ENCODE assay signal across 22 cellular contexts in the genomic region with DNA sequence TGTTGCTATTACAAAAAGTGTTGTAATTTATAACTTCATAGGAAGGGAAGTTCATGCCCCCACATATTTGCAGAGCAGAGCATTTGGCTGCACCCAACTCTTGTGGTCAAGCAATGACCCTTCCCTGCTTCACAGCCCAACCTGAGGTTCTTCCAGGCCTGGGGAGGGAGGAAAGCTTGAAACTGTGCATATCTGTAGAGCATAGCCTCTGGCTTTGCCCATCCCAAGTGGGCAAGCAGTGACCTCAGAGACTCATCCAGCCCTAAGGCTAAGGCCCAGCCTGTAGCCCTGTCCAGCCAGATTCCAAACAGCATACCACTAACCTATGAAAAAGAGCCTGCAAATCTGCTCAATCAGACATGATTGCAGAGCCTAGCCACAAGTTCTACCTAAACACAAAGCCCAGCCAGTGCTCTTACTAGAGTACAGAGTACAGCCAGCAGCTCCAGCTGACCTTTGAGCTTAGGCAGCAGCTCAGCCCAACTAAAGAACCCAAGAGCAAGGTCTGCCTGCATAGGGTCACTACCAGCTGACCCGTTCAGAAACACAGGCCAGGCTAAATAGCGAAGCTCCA. TPM values are rescaled to one million over a fixed set of nuclear protein-coding genes. Genes with fewer than 3 reads are reported as not detected.
DNase-seq lines count a peak whose midpoint lies in the region; ATAC-seq and TF ChIP-seq lines count a peak whose summit lies in the region.
"Had no signal": no experiment of that assay in that cellular context is flagged by ENCODE, and none has a peak within 500 bp of the region (broad histone marks: within the 10 kb centered on the region; RNA-seq: fewer than 3 reads in every experiment).

No MANE protein-coding gene starts in this region.

- CTCF ChIA-PET in CD8-positive, alpha-beta memory T cell (lab: Charles Lee): interaction anchor here (1.4 to 2.7 kb wide), 5 partner anchors 8 to 168 kb away, joined by 4 to 21 read pairs (median 6); partner anchors contain the start of gene GSTK1

- no peak overlapping the region for H3K27ac ChIP-seq in CD8-positive, alpha-beta memory T cell (ENCODE audit: low read depth, low read length)
- H3K27ac ChIP-seq: C4-2B, right atrium auricular region had no signal

- H3K36me3 Mint-ChIP-seq in CD8-positive, alpha-beta memory T cell: peaks cover 10 to 29% (median 14%) of the 10 kb centered on the region in 3 donors
- H3K36me3 Mint-ChIP-seq in central memory CD8-positive, alpha-beta T cell (ENCODE audit: insufficient read depth): peaks cover 10% of the 10 kb centered on the region
- peaks cover 21% of the 10 kb centered on the region for H3K36me3 Mint-ChIP-seq in glutamatergic neuron (ENCODE audit: unreplicated experiment)

- POLR2A ChIA-PET in CD8-positive, alpha-beta memory T cell (lab: Charles Lee): interaction anchor here (0.6 to 3.0 kb wide), 4 partner anchors 15 to 140 kb away, joined by 3 to 10 read pairs (median 6); partner anchors contain the start of genes CASP2 and GSTK1

- H3K9me3 ChIP-seq in CD8-positive, alpha-beta memory T cell (ENCODE audit: low read length): no peaks in the 10 kb centered on the region

- no peak for TF ChIP-seq CTCF in glutamatergic neuron (IDR thresholded peaks at IDR 0.05; ENCODE audit: partially characterized antibody, unreplicated experiment)

- H3K4me1 Mint-ChIP-seq in CD8-positive, alpha-beta memory T cell: peaks cover 84 to 99% (median 97%) of the 10 kb centered on the region in 3 donors
- peaks cover 83% of the 10 kb centered on the region for H3K4me1 Mint-ChIP-seq in central memory CD8-positive, alpha-beta T cell
- H3K4me1 Mint-ChIP-seq in glutamatergic neuron (ENCODE audit: low read depth, unreplicated experiment): peaks cover 2% of the 10 kb centered on the region

- no peak for DNase-seq in CD8-positive, alpha-beta memory T cell
- DNase-seq in HuH-7.5 (ENCODE audit: low spot score) (peak; percentile 46), mucosa of gallbladder (ENCODE audit: low spot score) (peak; percentile 46), NCI-H82 treated with DMSO at 0.1 percent for 48 hours (lab: John Stamatoyannopoulos, UW; ENCODE audit: unreplicated experiment) (no peak), glutamatergic neuron (no peak)
- no peak for DNase-seq in central memory CD8-positive, alpha-beta T cell (ENCODE audit: low spot score in 2 of 2)
- DNase-seq: activated CD8-positive, alpha-beta memory T cell treated with anti-CD3 and anti-CD28 coated beads for 24 hours; activated naive CD4-positive, alpha-beta T cell treated with anti-CD3 and anti-CD28 coated beads, Interleukin-2, amount 50 U/mL, for 16 hours; hippocampal formation; NCI-H1417; NCI-H446 treated with DMSO at 0.1 percent for 48 hours; T-helper 9 cell had no signal

- H3K4me3 ChIP-seq in CD8-positive, alpha-beta memory T cell (ENCODE audit: low read length): no peak overlapping the region
- H3K4me3 ChIP-seq: right atrium auricular region had no signal

- H3K27me3 ChIP-seq in CD8-positive, alpha-beta memory T cell (ENCODE audit: insufficient read depth, low read length, poor library complexity, severe bottlenecking): no peaks in the 10 kb centered on the region
- H3K27me3 ChIP-seq: right atrium auricular region had no signal

- no peak for ATAC-seq in central memory CD8-positive, alpha-beta T cell (replicated peaks; ENCODE audit: extremely low read depth, poor library complexity, severe bottlenecking)
- ATAC-seq in GM18873 (IDR thresholded peaks at IDR 0.05; ENCODE audit: low FRiP score, unreplicated experiment): no peak
- ATAC-seq: Panc1; stimulated activated memory B cell treated with anti-CD40 and anti-IgM and Interleukin-4, amounts not matched to agents 10 μg/mL and 1 μg/mL and 100 μg/mL, for 72 hours had no signal

- peaks cover 72% of the 10 kb centered on the region for H3K4me1 ChIP-seq in CD8-positive, alpha-beta memory T cell (ENCODE audit: insufficient read depth, low read length)
- H3K4me1 ChIP-seq: right atrium auricular region had no signal

- H3K36me3 ChIP-seq in CD8-positive, alpha-beta memory T cell (ENCODE audit: insufficient read depth, low read length): no peaks in the 10 kb centered on the region
- H3K36me3 ChIP-seq: right atrium auricular region had no signal

- peaks cover 10 to 20% (median 17%) of the 10 kb centered on the region in 5 donors for H3K9me3 Mint-ChIP-seq in CD8-positive, alpha-beta memory T cell
- peaks cover 16% of the 10 kb centered on the region for H3K9me3 Mint-ChIP-seq in central memory CD8-positive, alpha-beta T cell
- peaks cover 3% of the 10 kb centered on the region for H3K9me3 Mint-ChIP-seq in glutamatergic neuron (ENCODE audit: unreplicated experiment)

- H3K27ac Mint-ChIP-seq in CD8-positive, alpha-beta memory T cell: peak overlapping the region in 5 of 8 donors; percentile 23 to 86 (median 60)
- H3K27ac Mint-ChIP-seq in central memory CD8-positive, alpha-beta T cell (ENCODE audit: low read depth): peak overlapping the region; percentile 77
- H3K27ac Mint-ChIP-seq in glutamatergic neuron (ENCODE audit: unreplicated experiment): no peak overlapping the region
- H3K27ac Mint-ChIP-seq: stimulated activated memory B cell treated with anti-CD40 and anti-IgM and Interleukin-4, amounts not matched to agents 10 μg/mL and 1 μg/mL and 100 μg/mL, for 72 hours had no signal

- peak overlapping the region in 3 of 7 donors; percentile 12 to 19 (median 19) for H3K4me3 Mint-ChIP-seq in CD8-positive, alpha-beta memory T cell
- no peak overlapping the region for H3K4me3 Mint-ChIP-seq in central memory CD8-positive, alpha-beta T cell
- H3K4me3 Mint-ChIP-seq in glutamatergic neuron (ENCODE audit: unreplicated experiment): no peak overlapping the region
- H3K4me3 Mint-ChIP-seq: stimulated activated memory B cell treated with anti-CD40 and anti-IgM and Interleukin-4, amounts not matched to agents 10 μg/mL and 1 μg/mL and 100 μg/mL, for 72 hours had no signal

- H3K27me3 Mint-ChIP-seq in CD8-positive, alpha-beta memory T cell: no peaks in the 10 kb centered on the region
- no peaks in the 10 kb centered on the region for H3K27me3 Mint-ChIP-seq in central memory CD8-positive, alpha-beta T cell
- peaks cover 5% of the 10 kb centered on the region for H3K27me3 Mint-ChIP-seq in glutamatergic neuron (ENCODE audit: unreplicated experiment)
- H3K27me3 Mint-ChIP-seq: stimulated activated memory B cell treated with anti-CD40 and anti-IgM and Interleukin-4, amounts not matched to agents 10 μg/mL and 1 μg/mL and 100 μg/mL, for 72 hours had no signal

RNA-seq across cellular contexts. Expression of gene GSTK1, which starts 14.4 kb away (rescaled TPM):
- total RNA-seq in CD8-positive, alpha-beta memory T cell: 100 to 1,000 TPM; 147 to 151 TPM
- 532 TPM for polyA plus RNA-seq in CD8-positive, alpha-beta memory T cell
- total RNA-seq in mucosa of gallbladder: 252 TPM
- 48.6 TPM for total RNA-seq in glutamatergic neuron (ENCODE audit: unreplicated experiment)

RNA-seq across cellular contexts. Expression of gene TAS2R40, which starts 27.0 kb away (rescaled TPM):
- total RNA-seq in CD8-positive, alpha-beta memory T cell: not detected
- not detected for polyA plus RNA-seq in CD8-positive, alpha-beta memory T cell
- total RNA-seq in mucosa of gallbladder (not detected), glutamatergic neuron (ENCODE audit: unreplicated experiment) (not detected)
- total RNA-seq: cardiac septum, endothelial cell of umbilical vein, H1, lower leg skin, right atrium auricular region had no signal
- polyA plus RNA-seq: endothelial cell of umbilical vein, H1, neural cell had no signal

RNA-seq across cellular contexts. Expression of gene TMEM139, which starts 35.9 kb away (rescaled TPM):
- under 1 TPM; 0.84 to 0.90 TPM for total RNA-seq in CD8-positive, alpha-beta memory T cell
- 0.87 TPM for polyA plus RNA-seq in CD8-positive, alpha-beta memory T cell
- total RNA-seq in mucosa of gallbladder: 47.8 TPM
- not detected for total RNA-seq in glutamatergic neuron (ENCODE audit: unreplicated experiment)
- total RNA-seq: endothelial cell of umbilical vein had no signal
- polyA plus RNA-seq: neural cell had no signal

RNA-seq across cellular contexts. Expression of gene CASP2, which starts 39.3 kb away (rescaled TPM):
- 100 to 1,000 TPM; 105 to 107 TPM for total RNA-seq in CD8-positive, alpha-beta memory T cell
- polyA plus RNA-seq in CD8-positive, alpha-beta memory T cell: 23.0 TPM
- 38.7 TPM for total RNA-seq in mucosa of gallbladder
- total RNA-seq in glutamatergic neuron (ENCODE audit: unreplicated experiment): 59.2 TPM

Comparison
In these comparisons a context has a peak if more than half of its experiments do, and no peak if none do; other contexts are left out.
1. DNase-seq: peak in HuH-7.5 (single experiment) and mucosa of gallbladder (single experiment); none in CD8-positive, alpha-beta memory T cell (0 of 5), central memory CD8-positive, alpha-beta T cell (0 of 2), NCI-H82 treated with DMSO at 0.1 percent for 48 hours (single experiment) and glutamatergic neuron (single experiment).
2. RNA of gene TMEM139, which starts 35.9 kb away (total RNA-seq): 47.8 TPM in mucosa of gallbladder (single experiment); 0.84 to 0.90 TPM in CD8-positive, alpha-beta memory T cell and not detected in glutamatergic neuron (single experiment); every median in the first group is over 10 times any median in the second.